12 cellular contexts compared by ENCODE assay signal in genomic region chr10:49115796-49116508, GRCh38. TPM values are rescaled to one million over a fixed set of nuclear protein-coding genes. Genes with fewer than 3 reads are reported as not detected.
DNase-seq lines count a peak whose midpoint lies in the region; ATAC-seq and TF ChIP-seq lines count a peak whose summit lies in the region.
"Had no signal": no experiment of that assay in that cellular context is flagged by ENCODE, and none has a peak within 500 bp of the region (broad histone marks: within the 10 kb centered on the region; RNA-seq: fewer than 3 reads in every experiment).

No MANE protein-coding gene starts in this region.

- peaks cover 13% of the 10 kb centered on the region for H3K27me3 ChIP-seq in AG04450 (ENCODE audit: control insufficient read depth, insufficient read depth, low read length)
- H3K27me3 ChIP-seq in HUES64 (ENCODE audit: insufficient read depth, low read length), result peaks cover 25% of the 10 kb centered on the region
- H3K27me3 ChIP-seq in left lung, result peaks cover 0 to 23% of the 10 kb centered on the region in 2 donors

- CTCF ChIA-PET in AG04450 (lab: Charles Lee), result no interaction called here

- H3K27ac Mint-ChIP-seq in osteocyte (ENCODE audit: unreplicated experiment), result no peak overlapping the region
- H3K27ac Mint-ChIP-seq: activated naive CD4-positive, alpha-beta T cell treated with anti-CD3 and anti-CD28 coated beads, Interleukin-2, amount 50 U/mL, for 24 hours; T-helper 1 cell treated with Interleukin-12 subunit alpha and Interleukin-12 subunit beta and Interleukin-4 antibody, amounts not matched to agents 30 μg/mL and 1 μg/mL, for 36 hours had no signal

- H3K27ac ChIP-seq in AG04450 (ENCODE audit: low read depth, low read length) (no peak overlapping the region), HUES64 (ENCODE audit: low read depth, low read length) (no peak overlapping the region), left lung (no peak overlapping the region)

- peak overlapping the region; percentile 32 for H3K4me3 Mint-ChIP-seq in osteocyte (ENCODE audit: unreplicated experiment)
- H3K4me3 Mint-ChIP-seq: activated naive CD4-positive, alpha-beta T cell treated with anti-CD3 and anti-CD28 coated beads, Interleukin-2, amount 50 U/mL, for 24 hours; T-helper 1 cell treated with Interleukin-12 subunit alpha and Interleukin-12 subunit beta and Interleukin-4 antibody, amounts not matched to agents 30 μg/mL and 1 μg/mL, for 36 hours had no signal

- no peak for TF ChIP-seq CTCF in AG04450 (IDR thresholded peaks at IDR 0.05; ENCODE audit: low read depth, low read length)
- no peak for TF ChIP-seq CTCF in epithelial cell of proximal tubule (conservative IDR thresholded peaks at IDR 0.05; ENCODE audit: low read depth, low read length)
- TF ChIP-seq CTCF in osteocyte (IDR thresholded peaks at IDR 0.05), result no peak
- no peak for TF ChIP-seq CTCF in left lung (IDR thresholded peaks at IDR 0.05)

- WGBS in HUES64, result 80% methylated on average over 14 of the region's 14 CpGs

- H3K36me3 Mint-ChIP-seq in osteocyte (ENCODE audit: unreplicated experiment), result no peaks in the 10 kb centered on the region
- H3K36me3 Mint-ChIP-seq: activated naive CD4-positive, alpha-beta T cell treated with anti-CD3 and anti-CD28 coated beads, Interleukin-2, amount 50 U/mL, for 24 hours had no signal

- no peaks in the 10 kb centered on the region for H3K9me3 Mint-ChIP-seq in osteocyte (ENCODE audit: unreplicated experiment)
- H3K9me3 Mint-ChIP-seq: activated naive CD4-positive, alpha-beta T cell treated with anti-CD3 and anti-CD28 coated beads, Interleukin-2, amount 50 U/mL, for 24 hours; T-helper 1 cell treated with Interleukin-12 subunit alpha and Interleukin-12 subunit beta and Interleukin-4 antibody, amounts not matched to agents 30 μg/mL and 1 μg/mL, for 36 hours had no signal

- DNase-seq in AG04450 (ENCODE audit: low read depth, low spot score) (no peak), epithelial cell of proximal tubule (ENCODE audit: low read depth) (no peak), osteocyte (ENCODE audit: extremely low spot score, unreplicated experiment) (peak; percentile 82), left lung (no peak), NCI-H1105 treated with DMSO at 0.1 percent for 48 hours (lab: John Stamatoyannopoulos, UW) (no peak)
- DNase-seq: DMS79, NCI-H748 treated with DMSO at 0.1 percent for 48 hours had no signal

- ATAC-seq in GM19035 (IDR thresholded peaks at IDR 0.05; ENCODE audit: unreplicated experiment), result no peak
- ATAC-seq in HG02885 (IDR thresholded peaks at IDR 0.05; ENCODE audit: poor library complexity, unreplicated experiment), result no peak
- no peak for ATAC-seq in left lung

- no peaks in the 10 kb centered on the region for H3K36me3 ChIP-seq in HUES64 (ENCODE audit: insufficient read depth, low read length)
- no peaks in the 10 kb centered on the region for H3K36me3 ChIP-seq in left lung

- intact Hi-C loops in left lung (cut with DNase I), result no loop called here

- POLR2A ChIA-PET in AG04450 (lab: Yijun Ruan, JAX), result no interaction called here

- peaks cover 33% of the 10 kb centered on the region for H3K27me3 Mint-ChIP-seq in osteocyte (ENCODE audit: unreplicated experiment)

- H3K9me3 ChIP-seq in AG04450 (ENCODE audit: control insufficient read depth, insufficient read depth, low read length) (no peaks in the 10 kb centered on the region; the same call in 1 of the 2 replicates), HUES64 (ENCODE audit: insufficient read depth, low read depth, low read length) (no peaks in the 10 kb centered on the region), left lung (no peaks in the 10 kb centered on the region)

- H3K4me1 ChIP-seq in HUES64 (ENCODE audit: insufficient read depth, low read length) (no peaks in the 10 kb centered on the region), left lung (peaks cover 0 to 11% of the 10 kb centered on the region in 2 donors)

- H3K4me3 ChIP-seq in AG04450 (ENCODE audit: low read depth, low read length) (peak overlapping the region; percentile 50), HUES64 (ENCODE audit: low read length) (peak overlapping the region; percentile 49), epithelial cell of proximal tubule (ENCODE audit: low read depth, low read length) (peak overlapping the region; percentile 29), left lung (no peak overlapping the region)

- H3K4me1 Mint-ChIP-seq in osteocyte (ENCODE audit: unreplicated experiment), result peaks cover 4% of the 10 kb centered on the region

- H3K9ac ChIP-seq in HUES64 (ENCODE audit: low read depth, low read length), result no peak overlapping the region

RNA-seq across cellular contexts. Expression of gene VSTM4, which starts 0.6 kb away (rescaled TPM):
- 3.6 and 3.9 TPM in 2 replicates for polyA plus RNA-seq in AG04450 (2011; rRNA removed)
- 4.0 and 4.3 TPM in 2 replicates for polyA minus RNA-seq in AG04450 (2011; rRNA and poly(A)+ RNA removed)
- polyA plus RNA-seq in HUES64 (2013, experiment 1 of 2), result 0.40 TPM
- polyA plus RNA-seq in HUES64 (2013, experiment 2 of 2), result 0.70 TPM
- total RNA-seq in epithelial cell of proximal tubule (0.29 and 0.40 TPM in 2 replicates), osteocyte (0.70 and 0.81 TPM in 2 replicates), left lung (10 to 100 TPM; 11.0 to 13.2 TPM)

RNA-seq across cellular contexts. Expression of gene FAM170B, which starts 17.9 kb away (rescaled TPM):
- not detected in 2 replicates for polyA plus RNA-seq in AG04450 (2011; rRNA removed)
- not detected in 2 replicates for polyA minus RNA-seq in AG04450 (2011; rRNA and poly(A)+ RNA removed)
- not detected for polyA plus RNA-seq in HUES64 (2013, experiment 1 of 2)
- not detected for polyA plus RNA-seq in HUES64 (2013, experiment 2 of 2)
- total RNA-seq in epithelial cell of proximal tubule (not detected in 2 replicates), osteocyte (not detected in 2 replicates), left lung (under 1 TPM in 1 of 2 donors, not detected in 1; 0.26 TPM)

Comparison
In these comparisons a context has a peak if more than half of its experiments do, and no peak if none do; other contexts are left out.
1. H3K4me3 ChIP-seq: peak in AG04450 (single experiment), HUES64 (single experiment) and epithelial cell of proximal tubule (single experiment); none in left lung (0 of 2).